Comparison of ENCODE assay signal across 22 cellular contexts in the genomic region with DNA sequence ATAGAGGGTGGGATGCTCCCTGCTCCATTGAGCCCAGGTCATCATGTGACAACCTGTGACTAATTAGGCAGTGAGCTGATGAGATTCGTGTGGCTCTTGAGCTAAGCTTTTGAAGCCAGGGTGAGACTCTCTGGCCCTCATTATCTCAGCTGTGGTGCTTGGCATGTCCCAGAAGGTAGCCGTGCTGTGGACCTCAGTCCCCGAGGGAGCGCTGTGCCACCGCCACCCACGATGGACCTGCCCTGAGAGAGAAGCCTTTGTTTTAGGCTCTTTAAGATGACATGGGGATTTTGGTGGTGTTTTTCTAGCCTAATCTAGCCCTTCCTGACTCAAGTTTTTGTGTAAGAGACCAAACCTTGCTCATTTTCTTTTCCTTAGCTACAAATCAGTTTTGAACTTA.
A peak's percentile ranks its signal among the peaks of the same experiment; 100 is the strongest.
DNase-seq lines count a peak whose midpoint lies in the region; ATAC-seq and TF ChIP-seq lines count a peak whose summit lies in the region.
"Had no signal": no experiment of that assay in that cellular context is flagged by ENCODE, and none has a peak within 500 bp of the region (broad histone marks: within the 10 kb centered on the region; RNA-seq: fewer than 3 reads in every experiment).

No MANE protein-coding gene starts in this region.

- no peaks in the 10 kb centered on the region for H3K27me3 Mint-ChIP-seq in brain
- H3K27me3 Mint-ChIP-seq in Caco-2 (ENCODE audit: insufficient read depth, unreplicated experiment), result no peaks in the 10 kb centered on the region

- no peaks in the 10 kb centered on the region for H3K9me3 ChIP-seq in Caco-2

- POLR2A ChIA-PET in Caco-2 (lab: Charles Lee), result no interaction called here

- H3K4me1 Mint-ChIP-seq in brain, result peaks cover 72% of the 10 kb centered on the region
- H3K4me1 Mint-ChIP-seq in Caco-2 (ENCODE audit: low read depth, unreplicated experiment), result no peaks in the 10 kb centered on the region

- peaks cover 45% of the 10 kb centered on the region for H3K36me3 Mint-ChIP-seq in brain
- peaks cover 18% of the 10 kb centered on the region for H3K36me3 Mint-ChIP-seq in Caco-2 (ENCODE audit: insufficient read depth, unreplicated experiment)
- H3K36me3 Mint-ChIP-seq: CD8-positive, alpha-beta memory T cell had no signal

- no TSS peak for BruUV-seq in Caco-2 (replicated peaks; lab: Mats Ljungman, UMichigan)

- no peaks in the 10 kb centered on the region for H3K27me3 ChIP-seq in Caco-2 (replicated peaks; ENCODE audit: control insufficient read depth, insufficient read depth, low read length)

- intact Hi-C loops in Caco-2 (cut with micrococcal nuclease; ENCODE audit: unreplicated experiment), result no loop called here

- H3K4me3 Mint-ChIP-seq in brain, result no peak overlapping the region
- no peak overlapping the region for H3K4me3 Mint-ChIP-seq in Caco-2 (ENCODE audit: unreplicated experiment)
- H3K4me3 Mint-ChIP-seq: CD8-positive, alpha-beta memory T cell had no signal

- TF ChIP-seq CTCF in brain (conservative IDR thresholded peaks at IDR 0.05), result no peak
- no peak for TF ChIP-seq CTCF in Caco-2 (IDR thresholded peaks at IDR 0.05; ENCODE audit: insufficient read depth in 1 of 2, low read depth in 1 of 2, low read length in 1 of 2, severe bottlenecking in 1 of 2, unreplicated experiment in 1 of 2)

- CTCF ChIA-PET in Caco-2 (lab: Charles Lee), result no interaction called here

- ATAC-seq in HG02610 (IDR thresholded peaks at IDR 0.05; ENCODE audit: unreplicated experiment), result peak; percentile 53

- no peaks in the 10 kb centered on the region for H3K4me1 ChIP-seq in Caco-2

- H3K9me3 Mint-ChIP-seq in brain (peaks cover 0 to 5% (median 0%) of the 10 kb centered on the region in 5 experiments), Caco-2 (ENCODE audit: unreplicated experiment) (no peaks in the 10 kb centered on the region)
- H3K9me3 Mint-ChIP-seq: CD8-positive, alpha-beta memory T cell had no signal

- peak; percentile 51 for DNase-seq in NCI-H82 (lab: John Stamatoyannopoulos, UW)
- DNase-seq in NCI-H82 treated with DMSO at 0.1 percent for 48 hours (lab: John Stamatoyannopoulos, UW; ENCODE audit: unreplicated experiment), result no peak
- DNase-seq in NCI-H446 treated with DMSO at 0.1 percent for 48 hours (lab: John Stamatoyannopoulos, UW), result no peak
- no peak for DNase-seq in NCI-H146 treated with DMSO at 0.1 percent for 48 hours (lab: John Stamatoyannopoulos, UW; ENCODE audit: unreplicated experiment)
- DNase-seq in Caco-2, result no peak
- DNase-seq: 8988T; AML-193; C1 segment of cervical spinal cord; CD8-positive, alpha-beta memory T cell; DMS79; H7; Karpas-422; MV-4-11; NCI-H1694 treated with DMSO at 0.1 percent for 48 hours; NCI-H2081 treated with DMSO at 0.1 percent for 48 hours; NCI-H2171 treated with DMSO at 0.1 percent for 48 hours; NCI-H69; OCI-M1; Right ventricle myocardium superior; T-helper 9 cell had no signal

- peak overlapping the region in 3 of 5 experiments; percentile 12 to 90 (median 44) for H3K27ac Mint-ChIP-seq in brain
- H3K27ac Mint-ChIP-seq in Caco-2 (ENCODE audit: unreplicated experiment), result no peak overlapping the region
- H3K27ac Mint-ChIP-seq: CD8-positive, alpha-beta memory T cell had no signal

- no peaks in the 10 kb centered on the region for H3K36me3 ChIP-seq in Caco-2 (ENCODE audit: control insufficient read depth, insufficient read depth, low read length)

- no peak overlapping the region for H3K4me3 ChIP-seq in Caco-2 (ENCODE audit: low read depth, low read length)
